Comparison of ENCODE assay signal across 1 cellular context in the genomic region with DNA sequence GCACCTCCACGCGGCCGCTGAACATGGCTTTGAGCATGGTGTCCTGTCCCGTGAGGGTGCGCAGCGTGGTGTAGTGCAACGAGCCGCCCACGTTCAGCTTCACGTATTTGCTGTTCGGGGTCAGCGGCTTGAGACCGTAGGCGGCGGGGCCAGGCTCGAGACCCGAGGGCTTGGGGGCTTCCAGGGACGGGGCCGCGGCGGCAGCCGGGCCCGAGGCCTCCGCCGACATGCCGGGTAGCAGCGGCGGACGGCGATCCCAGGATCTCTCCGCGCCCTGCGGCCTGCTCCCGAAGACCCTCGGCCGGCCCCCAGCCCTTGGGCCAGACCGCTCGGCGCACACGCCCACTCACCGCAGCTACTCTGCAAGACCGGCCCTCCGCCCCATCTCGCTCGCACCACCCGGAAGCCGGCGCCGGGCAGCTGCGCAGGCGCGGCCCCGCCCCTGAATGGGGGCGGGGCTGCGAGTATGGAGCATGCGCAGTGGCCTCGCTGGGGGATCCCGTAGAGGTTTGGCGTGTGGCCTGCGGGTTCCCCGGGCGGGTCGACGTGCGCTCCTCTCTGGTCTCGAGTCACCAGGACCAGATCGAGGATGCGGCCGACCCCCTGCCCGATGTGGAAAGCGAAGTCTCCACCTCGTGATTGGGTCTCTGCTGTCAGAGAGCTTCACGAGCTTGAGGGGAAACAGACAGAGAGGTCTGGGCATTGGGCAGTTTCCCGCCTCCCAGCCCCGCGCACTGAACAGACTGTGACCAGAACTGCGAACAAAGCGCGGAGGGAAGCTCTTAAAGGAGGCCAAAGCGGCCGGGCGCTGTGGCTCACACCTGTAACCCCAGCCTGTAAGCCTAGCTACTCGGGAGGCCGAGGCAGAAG.
TF ChIP-seq lines count a peak whose summit lies in the region.

A gene with protein sequence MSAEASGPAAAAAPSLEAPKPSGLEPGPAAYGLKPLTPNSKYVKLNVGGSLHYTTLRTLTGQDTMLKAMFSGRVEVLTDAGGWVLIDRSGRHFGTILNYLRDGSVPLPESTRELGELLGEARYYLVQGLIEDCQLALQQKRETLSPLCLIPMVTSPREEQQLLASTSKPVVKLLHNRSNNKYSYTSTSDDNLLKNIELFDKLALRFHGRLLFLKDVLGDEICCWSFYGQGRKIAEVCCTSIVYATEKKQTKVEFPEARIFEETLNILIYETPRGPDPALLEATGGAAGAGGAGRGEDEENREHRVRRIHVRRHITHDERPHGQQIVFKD (minus strand): TSS at position 422 of the 870 bp plus-strand sequence. CDS start 193 bp downstream, at position 229.

TF ChIP-seq in HepG2, 621 proteins besides CTCF, POLR2A, EP300 and RAD21 (continued from another document and continues in another):
- no peak; the same call in 1 of the 2 replicates for TF ChIP-seq NR0B2 (CRISPR knock-in tag; IDR thresholded peaks at IDR 0.05)
- peak; percentile 90 for TF ChIP-seq ZNF619 (CRISPR knock-in tag; IDR thresholded peaks at IDR 0.05)
- TF ChIP-seq ATAD3A (CRISPR knock-in tag; IDR thresholded peaks at IDR 0.05), result no peak; the same call in 1 of the 2 replicates
- TF ChIP-seq, protein P1, sequence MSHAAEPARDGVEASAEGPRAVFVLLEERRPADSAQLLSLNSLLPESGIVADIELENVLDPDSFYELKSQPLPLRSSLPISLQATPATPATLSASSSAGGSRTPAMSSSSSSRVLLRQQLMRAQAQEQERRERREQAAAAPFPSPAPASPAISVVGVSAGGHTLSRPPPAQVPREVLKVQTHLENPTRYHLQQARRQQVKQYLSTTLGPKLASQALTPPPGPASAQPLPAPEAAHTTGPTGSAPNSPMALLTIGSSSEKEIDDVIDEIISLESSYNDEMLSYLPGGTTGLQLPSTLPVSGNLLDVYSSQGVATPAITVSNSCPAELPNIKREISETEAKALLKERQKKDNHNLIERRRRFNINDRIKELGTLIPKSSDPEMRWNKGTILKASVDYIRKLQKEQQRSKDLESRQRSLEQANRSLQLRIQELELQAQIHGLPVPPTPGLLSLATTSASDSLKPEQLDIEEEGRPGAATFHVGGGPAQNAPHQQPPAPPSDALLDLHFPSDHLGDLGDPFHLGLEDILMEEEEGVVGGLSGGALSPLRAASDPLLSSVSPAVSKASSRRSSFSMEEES (CRISPR knock-in tag; IDR thresholded peaks at IDR 0.05), result no peak; the same call in 1 of the 2 replicates
- peak; percentile 91; the same call in 1 of the 2 replicates for TF ChIP-seq ZNF232 (CRISPR knock-in tag; IDR thresholded peaks at IDR 0.05; ENCODE audit: borderline replicate concordance)
- TF ChIP-seq, protein P2, sequence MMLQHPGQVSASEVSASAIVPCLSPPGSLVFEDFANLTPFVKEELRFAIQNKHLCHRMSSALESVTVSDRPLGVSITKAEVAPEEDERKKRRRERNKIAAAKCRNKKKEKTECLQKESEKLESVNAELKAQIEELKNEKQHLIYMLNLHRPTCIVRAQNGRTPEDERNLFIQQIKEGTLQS (CRISPR knock-in tag; IDR thresholded peaks at IDR 0.05), result no peak
- peak; percentile 96 for TF ChIP-seq PHF8 (CRISPR knock-in tag; IDR thresholded peaks at IDR 0.05)
- TF ChIP-seq, protein P3, sequence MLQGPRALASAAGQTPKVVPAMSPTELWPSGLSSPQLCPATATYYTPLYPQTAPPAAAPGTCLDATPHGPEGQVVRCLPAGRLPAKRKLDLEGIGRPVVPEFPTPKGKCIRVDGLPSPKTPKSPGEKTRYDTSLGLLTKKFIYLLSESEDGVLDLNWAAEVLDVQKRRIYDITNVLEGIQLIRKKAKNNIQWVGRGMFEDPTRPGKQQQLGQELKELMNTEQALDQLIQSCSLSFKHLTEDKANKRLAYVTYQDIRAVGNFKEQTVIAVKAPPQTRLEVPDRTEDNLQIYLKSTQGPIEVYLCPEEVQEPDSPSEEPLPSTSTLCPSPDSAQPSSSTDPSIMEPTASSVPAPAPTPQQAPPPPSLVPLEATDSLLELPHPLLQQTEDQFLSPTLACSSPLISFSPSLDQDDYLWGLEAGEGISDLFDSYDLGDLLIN (CRISPR knock-in tag; IDR thresholded peaks at IDR 0.05; ENCODE audit: borderline replicate concordance), result peak; percentile 94; the same call in 1 of the 2 replicates
- peak; percentile 61 for TF ChIP-seq IKZF4 (CRISPR knock-in tag; IDR thresholded peaks at IDR 0.05; ENCODE audit: borderline replicate concordance, low read depth, not compliant biosample characterization)
- TF ChIP-seq CHD2 (IDR thresholded peaks at IDR 0.05; ENCODE audit: low read depth, low read length), result no peak
- 0 out of 2 replicates have a peak, but pooled peaks have one; percentile 74 for TF ChIP-seq ZNF670 (CRISPR knock-in tag; IDR thresholded peaks at IDR 0.05; ENCODE audit: borderline replicate concordance)
- no peak for TF ChIP-seq ZBTB40 (IDR thresholded peaks at IDR 0.05)
- TF ChIP-seq ZBTB40 (CRISPR knock-in tag; IDR thresholded peaks at IDR 0.05), result peak; percentile 75; the same call in 1 of the 2 replicates
- peak; percentile 79 for TF ChIP-seq ARID2 (CRISPR knock-in tag; IDR thresholded peaks at IDR 0.05; ENCODE audit: borderline replicate concordance)
- no peak for TF ChIP-seq MATR3 (CRISPR knock-in tag; IDR thresholded peaks at IDR 0.05)
- no peak for TF ChIP-seq RFX1 (IDR thresholded peaks at IDR 0.05)
- no peak for TF ChIP-seq ZFP62 (CRISPR knock-in tag; IDR thresholded peaks at IDR 0.05)
- no peak for TF ChIP-seq ZNF660 (CRISPR knock-in tag; IDR thresholded peaks at IDR 0.05; ENCODE audit: borderline replicate concordance, low read depth)
- TF ChIP-seq, protein P4, sequence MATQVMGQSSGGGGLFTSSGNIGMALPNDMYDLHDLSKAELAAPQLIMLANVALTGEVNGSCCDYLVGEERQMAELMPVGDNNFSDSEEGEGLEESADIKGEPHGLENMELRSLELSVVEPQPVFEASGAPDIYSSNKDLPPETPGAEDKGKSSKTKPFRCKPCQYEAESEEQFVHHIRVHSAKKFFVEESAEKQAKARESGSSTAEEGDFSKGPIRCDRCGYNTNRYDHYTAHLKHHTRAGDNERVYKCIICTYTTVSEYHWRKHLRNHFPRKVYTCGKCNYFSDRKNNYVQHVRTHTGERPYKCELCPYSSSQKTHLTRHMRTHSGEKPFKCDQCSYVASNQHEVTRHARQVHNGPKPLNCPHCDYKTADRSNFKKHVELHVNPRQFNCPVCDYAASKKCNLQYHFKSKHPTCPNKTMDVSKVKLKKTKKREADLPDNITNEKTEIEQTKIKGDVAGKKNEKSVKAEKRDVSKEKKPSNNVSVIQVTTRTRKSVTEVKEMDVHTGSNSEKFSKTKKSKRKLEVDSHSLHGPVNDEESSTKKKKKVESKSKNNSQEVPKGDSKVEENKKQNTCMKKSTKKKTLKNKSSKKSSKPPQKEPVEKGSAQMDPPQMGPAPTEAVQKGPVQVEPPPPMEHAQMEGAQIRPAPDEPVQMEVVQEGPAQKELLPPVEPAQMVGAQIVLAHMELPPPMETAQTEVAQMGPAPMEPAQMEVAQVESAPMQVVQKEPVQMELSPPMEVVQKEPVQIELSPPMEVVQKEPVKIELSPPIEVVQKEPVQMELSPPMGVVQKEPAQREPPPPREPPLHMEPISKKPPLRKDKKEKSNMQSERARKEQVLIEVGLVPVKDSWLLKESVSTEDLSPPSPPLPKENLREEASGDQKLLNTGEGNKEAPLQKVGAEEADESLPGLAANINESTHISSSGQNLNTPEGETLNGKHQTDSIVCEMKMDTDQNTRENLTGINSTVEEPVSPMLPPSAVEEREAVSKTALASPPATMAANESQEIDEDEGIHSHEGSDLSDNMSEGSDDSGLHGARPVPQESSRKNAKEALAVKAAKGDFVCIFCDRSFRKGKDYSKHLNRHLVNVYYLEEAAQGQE (IDR thresholded peaks at IDR 0.05; ENCODE audit: borderline replicate concordance in 1 of 2, low read depth in 1 of 2, low read length in 2 of 2), result peak in 1 of 2 experiments; percentile 20; a peak in 3 of 4 replicates
- TF ChIP-seq HMGA1 (CRISPR knock-in tag; conservative IDR thresholded peaks at IDR 0.05), result no peak
- no peak; the same call in 1 of the 2 replicates for TF ChIP-seq ZNF607 (CRISPR knock-in tag; IDR thresholded peaks at IDR 0.05; ENCODE audit: borderline replicate concordance)
- TF ChIP-seq, protein P5, sequence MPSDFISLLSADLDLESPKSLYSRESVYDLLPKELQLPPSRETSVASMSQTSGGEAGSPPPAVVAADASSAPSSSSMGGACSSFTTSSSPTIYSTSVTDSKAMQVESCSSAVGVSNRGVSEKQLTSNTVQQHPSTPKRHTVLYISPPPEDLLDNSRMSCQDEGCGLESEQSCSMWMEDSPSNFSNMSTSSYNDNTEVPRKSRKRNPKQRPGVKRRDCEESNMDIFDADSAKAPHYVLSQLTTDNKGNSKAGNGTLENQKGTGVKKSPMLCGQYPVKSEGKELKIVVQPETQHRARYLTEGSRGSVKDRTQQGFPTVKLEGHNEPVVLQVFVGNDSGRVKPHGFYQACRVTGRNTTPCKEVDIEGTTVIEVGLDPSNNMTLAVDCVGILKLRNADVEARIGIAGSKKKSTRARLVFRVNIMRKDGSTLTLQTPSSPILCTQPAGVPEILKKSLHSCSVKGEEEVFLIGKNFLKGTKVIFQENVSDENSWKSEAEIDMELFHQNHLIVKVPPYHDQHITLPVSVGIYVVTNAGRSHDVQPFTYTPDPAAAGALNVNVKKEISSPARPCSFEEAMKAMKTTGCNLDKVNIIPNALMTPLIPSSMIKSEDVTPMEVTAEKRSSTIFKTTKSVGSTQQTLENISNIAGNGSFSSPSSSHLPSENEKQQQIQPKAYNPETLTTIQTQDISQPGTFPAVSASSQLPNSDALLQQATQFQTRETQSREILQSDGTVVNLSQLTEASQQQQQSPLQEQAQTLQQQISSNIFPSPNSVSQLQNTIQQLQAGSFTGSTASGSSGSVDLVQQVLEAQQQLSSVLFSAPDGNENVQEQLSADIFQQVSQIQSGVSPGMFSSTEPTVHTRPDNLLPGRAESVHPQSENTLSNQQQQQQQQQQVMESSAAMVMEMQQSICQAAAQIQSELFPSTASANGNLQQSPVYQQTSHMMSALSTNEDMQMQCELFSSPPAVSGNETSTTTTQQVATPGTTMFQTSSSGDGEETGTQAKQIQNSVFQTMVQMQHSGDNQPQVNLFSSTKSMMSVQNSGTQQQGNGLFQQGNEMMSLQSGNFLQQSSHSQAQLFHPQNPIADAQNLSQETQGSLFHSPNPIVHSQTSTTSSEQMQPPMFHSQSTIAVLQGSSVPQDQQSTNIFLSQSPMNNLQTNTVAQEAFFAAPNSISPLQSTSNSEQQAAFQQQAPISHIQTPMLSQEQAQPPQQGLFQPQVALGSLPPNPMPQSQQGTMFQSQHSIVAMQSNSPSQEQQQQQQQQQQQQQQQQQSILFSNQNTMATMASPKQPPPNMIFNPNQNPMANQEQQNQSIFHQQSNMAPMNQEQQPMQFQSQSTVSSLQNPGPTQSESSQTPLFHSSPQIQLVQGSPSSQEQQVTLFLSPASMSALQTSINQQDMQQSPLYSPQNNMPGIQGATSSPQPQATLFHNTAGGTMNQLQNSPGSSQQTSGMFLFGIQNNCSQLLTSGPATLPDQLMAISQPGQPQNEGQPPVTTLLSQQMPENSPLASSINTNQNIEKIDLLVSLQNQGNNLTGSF (CRISPR knock-in tag; IDR thresholded peaks at IDR 0.05), result peak; percentile 82
